In the genomic region with DNA sequence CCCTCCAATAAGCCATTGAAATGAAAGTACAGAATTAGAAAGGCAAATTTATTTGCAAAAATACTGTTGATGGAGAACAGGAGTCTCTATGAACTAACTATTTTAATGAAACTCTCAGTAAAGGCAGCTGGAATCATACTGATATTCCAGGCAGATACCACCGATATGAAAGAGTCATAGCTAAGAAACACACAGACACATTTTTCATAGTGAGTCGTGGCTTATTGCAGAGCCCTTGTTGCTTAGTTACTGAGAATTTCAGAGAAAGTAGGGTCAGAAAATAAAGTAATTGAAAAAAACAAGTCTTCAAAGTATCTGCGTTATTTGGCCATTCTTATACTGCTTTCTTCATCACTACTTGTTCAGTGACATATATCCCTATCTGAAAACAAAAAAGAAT, we compare ENCODE assay signal across 20 cellular contexts.
DNase-seq lines count a peak whose midpoint lies in the region; ATAC-seq, FAIRE-seq and TF ChIP-seq lines count a peak whose summit lies in the region.
"Had no signal": no experiment of that assay in that cellular context is flagged by ENCODE, and none has a peak within 500 bp of the region (broad histone marks: within the 10 kb centered on the region; RNA-seq: fewer than 3 reads in every experiment).

No MANE protein-coding gene starts in this region.

- H3K4me3 Mint-ChIP-seq in astrocyte (ENCODE audit: unreplicated experiment): no peak overlapping the region

- H3K9me3 ChIP-seq in astrocyte (ENCODE audit: insufficient read depth, low read depth, low read length) (no peaks in the 10 kb centered on the region), PC-3 (ENCODE audit: low read length) (no peaks in the 10 kb centered on the region)
- H3K9me3 ChIP-seq: BE2C, HAP-1, SJCRH30 had no signal

- H3K4me3 ChIP-seq in astrocyte (ENCODE audit: insufficient read depth, low read depth, low read length) (no peak overlapping the region), dorsolateral prefrontal cortex (no peak overlapping the region), PC-3 (ENCODE audit: low read length) (no peak overlapping the region)
- H3K4me3 ChIP-seq: HAP-1, SJCRH30 had no signal

- no TSS peak for BruUV-seq in PC-3 (replicated peaks; lab: Mats Ljungman, UMichigan)

- H3K27me3 Mint-ChIP-seq in astrocyte (ENCODE audit: low read depth, unreplicated experiment): no peaks in the 10 kb centered on the region

- H3K9ac ChIP-seq in astrocyte (ENCODE audit: low read length): no peak overlapping the region
- no peak overlapping the region for H3K9ac ChIP-seq in PC-3 (ENCODE audit: low read length)

- FAIRE-seq in astrocyte (lab: Jason Lieb, UNC): no peak
- FAIRE-seq: A204.1, D721Med had no signal

- no peak for ATAC-seq in HG03469 (IDR thresholded peaks at IDR 0.05; ENCODE audit: unreplicated experiment)
- no peak for ATAC-seq in PC-3

- H3K27ac Mint-ChIP-seq in astrocyte (ENCODE audit: unreplicated experiment): peak overlapping the region; percentile 59

- no peaks in the 10 kb centered on the region for H3K9me3 Mint-ChIP-seq in astrocyte (ENCODE audit: unreplicated experiment)

- no peaks in the 10 kb centered on the region for H3K36me3 Mint-ChIP-seq in astrocyte (ENCODE audit: low read depth, unreplicated experiment)

- CTCF ChIA-PET in PC-3 (lab: Charles Lee): no interaction called here

- TF ChIP-seq CTCF in astrocyte (IDR thresholded peaks at IDR 0.05; ENCODE audit: insufficient read depth, low read depth, low read length): no peak
- no peak for TF ChIP-seq CTCF in dorsolateral prefrontal cortex (IDR thresholded peaks at IDR 0.05 in 54 of 56, conservative IDR thresholded peaks at IDR 0.05 in 2 of 56; ENCODE audit: low read depth in 1 of 56, partially characterized antibody in 56 of 56)
- TF ChIP-seq CTCF in PC-3 (conservative IDR thresholded peaks at IDR 0.05; ENCODE audit: low read depth, low read length): no peak

- no peaks in the 10 kb centered on the region for H3K4me1 ChIP-seq in astrocyte (ENCODE audit: insufficient read depth, low read length)
- no peaks in the 10 kb centered on the region for H3K4me1 ChIP-seq in PC-3 (ENCODE audit: insufficient read depth, low read length)
- H3K4me1 ChIP-seq: BE2C, HAP-1 had no signal

- DNase-seq in EH (ENCODE audit: low read depth) (peak; percentile 55), NCI-H226 (peak; percentile 16), astrocyte (ENCODE audit: low read depth) (peak; percentile 33), iris pigment epithelial cell (ENCODE audit: low read depth) (peak; percentile 26), dorsolateral prefrontal cortex (no peak), midbrain (lab: John Stamatoyannopoulos, UW) (no peak), PC-3 (no peak)
- DNase-seq: BE2C, DMS53, KG1, NCI-H1092, NCI-H1436, NCI-H1930, NCI-H510A, NCI-H748 treated with DMSO at 0.1 percent for 48 hours, SJCRH30 had no signal

- no peaks in the 10 kb centered on the region for H3F3A ChIP-seq in PC-3 (ENCODE audit: low read length, unreplicated experiment)

- no peaks in the 10 kb centered on the region for H3K27me3 ChIP-seq in astrocyte (ENCODE audit: insufficient read depth, low read length)
- no peaks in the 10 kb centered on the region for H3K27me3 ChIP-seq in dorsolateral prefrontal cortex
- H3K27me3 ChIP-seq in PC-3 (ENCODE audit: low read length): no peaks in the 10 kb centered on the region
- H3K27me3 ChIP-seq: BE2C, SJCRH30 had no signal

- H3K79me2 ChIP-seq in astrocyte (ENCODE audit: insufficient read depth, low read length) (no peaks in the 10 kb centered on the region), PC-3 (ENCODE audit: low read length) (no peaks in the 10 kb centered on the region)

- H3K4me1 Mint-ChIP-seq in astrocyte (ENCODE audit: low read depth, unreplicated experiment): peaks cover 12% of the 10 kb centered on the region

- no peaks in the 10 kb centered on the region for H3K9me2 ChIP-seq in PC-3 (replicated peaks; ENCODE audit: low read length)

- H4K20me1 ChIP-seq in astrocyte (ENCODE audit: insufficient read depth, low read length) (no peaks in the 10 kb centered on the region), PC-3 (ENCODE audit: low read length) (no peaks in the 10 kb centered on the region)

- POLR2A ChIA-PET in PC-3 (lab: Charles Lee; ENCODE audit: unreplicated experiment): no interaction called here

- H3K4me2 ChIP-seq in astrocyte (ENCODE audit: low read length): no peak overlapping the region
- no peak overlapping the region for H3K4me2 ChIP-seq in PC-3 (ENCODE audit: low read length)

- intact Hi-C loops in dorsolateral prefrontal cortex (cut with DNase I): no loop called here
- intact Hi-C loops in PC-3 (cut with micrococcal nuclease): no loop called here

- H3K36me3 ChIP-seq in astrocyte (ENCODE audit: insufficient read depth, low read length): no peaks in the 10 kb centered on the region
- H3K36me3 ChIP-seq in PC-3 (ENCODE audit: low read depth, low read length): no peaks in the 10 kb centered on the region
- H3K36me3 ChIP-seq: BE2C, HAP-1, SJCRH30 had no signal

- no peak overlapping the region for H3K27ac ChIP-seq in astrocyte (ENCODE audit: low read depth, low read length)
- no peak overlapping the region for H3K27ac ChIP-seq in dorsolateral prefrontal cortex
- H3K27ac ChIP-seq in PC-3 (ENCODE audit: low read length): no peak overlapping the region
- H3K27ac ChIP-seq: SJCRH30 had no signal

- H2AFZ ChIP-seq in astrocyte (ENCODE audit: low read depth, low read length) (no peak overlapping the region), PC-3 (ENCODE audit: low read length) (no peak overlapping the region)

Comparison
In these comparisons a context has a peak if more than half of its experiments do, and no peak if none do; other contexts are left out.
1. DNase-seq: peak in EH (single experiment), NCI-H226 (single experiment), astrocyte (single experiment) and iris pigment epithelial cell (single experiment); none in dorsolateral prefrontal cortex (0 of 10), midbrain (single experiment) and PC-3 (single experiment).